8 cellular contexts compared by ENCODE assay signal in genomic region chr7:19747740-19748339, GRCh38.
A peak's percentile ranks its signal among the peaks of the same experiment; 100 is the strongest.
DNase-seq lines count a peak whose midpoint lies in the region; ATAC-seq, FAIRE-seq and TF ChIP-seq lines count a peak whose summit lies in the region.

No MANE protein-coding gene starts in this region.

- H3K27ac ChIP-seq in 22Rv1 = no peak overlapping the region

- no peak for TF ChIP-seq POLR2A in NB4 (IDR thresholded peaks at IDR 0.05; ENCODE audit: extremely low read depth, insufficient read length)

- H3K4me3 ChIP-seq in NB4 (ENCODE audit: low read depth, low read length) = no peak overlapping the region

- DNase-seq in NB4 (ENCODE audit: low read depth) (peak; percentile 45), SKM-1 (lab: John Stamatoyannopoulos, UW; ENCODE audit: unreplicated experiment) (peak; percentile 13), glomerular visceral epithelial cell (ENCODE audit: extremely low spot score) (peak; percentile 52), urothelium cell line (ENCODE audit: low spot score) (peak; percentile 40)
- no peak for DNase-seq in stimulated activated CD4-positive, alpha-beta T cell treated with anti-CD3 and anti-CD28 coated beads, Interleukin-12 subunit alpha, Interleukin-12 subunit beta, amount 100 ng/mL, for 4 hours

- peak; percentile 87 for TF ChIP-seq CTCF in 22Rv1 (IDR thresholded peaks at IDR 0.05)
- TF ChIP-seq CTCF in GM12874 (IDR thresholded peaks at IDR 0.05; ENCODE audit: insufficient read depth, low read depth, low read length) = peak; percentile 37
- TF ChIP-seq CTCF in NB4 (IDR thresholded peaks at IDR 0.05; ENCODE audit: low read depth, low read length) = peak; percentile 41

- FAIRE-seq in urothelium cell line (lab: Jason Lieb, UNC) = no peak

- ATAC-seq in GM21367 (IDR thresholded peaks at IDR 0.05; ENCODE audit: unreplicated experiment) = no peak

Comparison
In these comparisons a context has a peak if more than half of its experiments do, and no peak if none do; other contexts are left out.
1. CTCF ChIP-seq: peak in every context shown above with its lines; median percentile 87 in 22Rv1; 41 in NB4; 37 in GM12874.